In the genomic region with DNA sequence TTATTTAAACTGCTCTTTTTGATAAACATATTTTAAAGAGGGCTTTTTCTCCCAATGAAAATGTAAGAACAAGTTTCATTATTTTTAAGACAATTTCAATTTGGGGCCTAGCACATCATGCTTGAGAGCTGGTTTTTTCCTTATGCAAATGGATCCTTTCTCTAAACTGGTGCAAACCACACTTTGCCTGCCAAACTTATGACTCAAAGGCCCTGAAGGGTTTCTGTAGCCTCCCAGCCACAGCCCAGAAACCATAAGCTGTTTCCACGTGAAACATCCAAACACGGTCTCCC, we compare ENCODE assay signal across 9 cellular contexts. TPM values are rescaled to one million over a fixed set of nuclear protein-coding genes. Genes with fewer than 3 reads are reported as not detected.
DNase-seq lines count a peak whose midpoint lies in the region; ATAC-seq, FAIRE-seq and TF ChIP-seq lines count a peak whose summit lies in the region.
"Had no signal": no experiment of that assay in that cellular context is flagged by ENCODE, and none has a peak within 500 bp of the region (broad histone marks: within the 10 kb centered on the region; RNA-seq: fewer than 3 reads in every experiment).

No MANE protein-coding gene starts in this region.

- H2BK15ac ChIP-seq in IMR-90 (ENCODE audit: low read depth, low read length) = no peak overlapping the region

- TF ChIP-seq CTCF in A549 (IDR thresholded peaks at IDR 0.05) = no peak
- TF ChIP-seq CTCF in IMR-90 (conservative IDR thresholded peaks at IDR 0.05; ENCODE audit: low read depth, low read length) = no peak
- TF ChIP-seq CTCF in breast epithelium (IDR thresholded peaks at IDR 0.05) = no peak

- no peak overlapping the region for H3K14ac ChIP-seq in IMR-90 (replicated peaks; ENCODE audit: low read depth, low read length)

- no peak overlapping the region for H3K18ac ChIP-seq in IMR-90 (ENCODE audit: low read depth, low read length)

- H2AK5ac ChIP-seq in IMR-90 (ENCODE audit: low read depth, low read length) = no peak overlapping the region

- H3K27me3 ChIP-seq in IMR-90 (ENCODE audit: control insufficient read depth, insufficient read depth, low read length) (no peaks in the 10 kb centered on the region), breast epithelium (no peaks in the 10 kb centered on the region), muscle layer of duodenum (ENCODE audit: low read depth, low read length) (no peaks in the 10 kb centered on the region)

- dilution Hi-C loops in IMR-90 (cut with HindIII; ENCODE audit: low sequenced_read_pairs, unreplicated experiment) = no loop called here

- POLR2A ChIA-PET in A549 (lab: Yijun Ruan, JAX) = interaction anchor here (1.0 kb wide), 1 partner anchor 9 kb away, joined by 3 read pairs; no protein-coding TSS in a partner anchor
- POLR2A ChIA-PET in IMR-90 (lab: Charles Lee; ENCODE audit: unreplicated experiment) = no interaction called here

- in situ Hi-C loops in IMR-90 (cut with MboI; ENCODE audit: low sequenced_read_pairs) = no loop called here

- H3K4me2 ChIP-seq in A549 = peak overlapping the region; percentile 75
- H3K4me2 ChIP-seq in IMR-90 (ENCODE audit: low read depth, low read length) = peak overlapping the region; percentile 10

- TF ChIP-seq POLR2A in A549 (IDR thresholded peaks at IDR 0.05; ENCODE audit: low read length) (no peak), IMR-90 (IDR thresholded peaks at IDR 0.05; ENCODE audit: low read depth, low read length) (no peak), breast epithelium (IDR thresholded peaks at IDR 0.05) (no peak)

- CTCF ChIA-PET in A549 (lab: Yijun Ruan, JAX) (interaction anchor here (0.8 kb wide), 1 partner anchor 18 kb away, joined by 4 read pairs; no protein-coding TSS in a partner anchor), IMR-90 (lab: Yijun Ruan, JAX) (interaction anchor here (1.0 to 1.2 kb wide), 3 partner anchors 9 to 131 kb away, joined by 3 read pairs; no protein-coding TSS in a partner anchor)

- DNase-seq in A549 (ENCODE audit: low read depth in 1 of 2, low spot score in 1 of 2) = no peak
- no peak for DNase-seq in IMR-90
- DNase-seq in breast epithelium (ENCODE audit: low spot score in 2 of 2) = no peak
- no peak for DNase-seq in D341Med (ENCODE audit: low spot score)
- no peak for DNase-seq in stimulated activated CD4-positive, alpha-beta T cell treated with anti-CD3 and anti-CD28 coated beads, Interleukin-4, amount 100 ng/mL, for 1 hour
- no peak for DNase-seq in putamen (ENCODE audit: low spot score)

- intact Hi-C loops in IMR-90 (cut with micrococcal nuclease) = no loop called here
- intact Hi-C loops in breast epithelium (cut with DNase I; ENCODE audit: low total_unique reads) = no loop called here

- peaks cover 11% of the 10 kb centered on the region; the same call in 2 of the 3 replicates for H3K4me1 ChIP-seq in A549
- H3K4me1 ChIP-seq in IMR-90 (ENCODE audit: control insufficient read depth, insufficient read depth, low read length) = no peaks in the 10 kb centered on the region; the same call in 1 of the 2 replicates
- H3K4me1 ChIP-seq in breast epithelium = no peaks in the 10 kb centered on the region
- H3K4me1 ChIP-seq in muscle layer of duodenum (ENCODE audit: control insufficient read depth in 1 of 2, insufficient read depth in 2 of 2, low read length in 2 of 2) = peaks cover 11 to 15% of the 10 kb centered on the region in 2 donors

- no peaks in the 10 kb centered on the region for H4K20me1 ChIP-seq in IMR-90 (ENCODE audit: insufficient read depth, low read length)

- WGBS in A549 (ENCODE audit: missing lambda C conversion rate) = 0% methylated on average over 2 of the region's 2 CpGs
- no CpG with 5 or more reads among the region's 2 CpGs for WGBS in IMR-90 (ENCODE audit: extremely low coverage in 2 of 2, insufficient read length in 1 of 2), 2 experiments

- no peak overlapping the region for H3K56ac ChIP-seq in IMR-90 (ENCODE audit: extremely low read depth, insufficient read depth, low read length)

- no peak overlapping the region; a peak in 2 of 4 replicates for H4K8ac ChIP-seq in IMR-90 (ENCODE audit: low read depth in 2 of 2, low read length in 2 of 2)

- H3K4me3 ChIP-seq in A549 = peak overlapping the region; percentile 30; the same call in 2 of the 3 replicates
- H3K4me3 ChIP-seq in IMR-90 (ENCODE audit: insufficient read depth, low read depth, low read length) = no peak overlapping the region
- H3K4me3 ChIP-seq in breast epithelium = peak overlapping the region; percentile 78 to 94 (median 90)
- peak overlapping the region; percentile 44 to 97 for H3K4me3 ChIP-seq in muscle layer of duodenum (ENCODE audit: low read depth in 1 of 2, low read length in 2 of 2)

- H3K9me1 ChIP-seq in IMR-90 (ENCODE audit: insufficient read depth, low read length) = no peaks in the 10 kb centered on the region

- no peak overlapping the region for H2BK120ac ChIP-seq in IMR-90 (ENCODE audit: low read depth, low read length)

- H4K5ac ChIP-seq in IMR-90 (ENCODE audit: low read depth, low read length) = no peak overlapping the region

- TF ChIP-seq RAD21 in A549 (conservative IDR thresholded peaks at IDR 0.05 in 1 of 2, IDR thresholded peaks at IDR 0.05 in 1 of 2) = no peak
- TF ChIP-seq RAD21 in IMR-90 (IDR thresholded peaks at IDR 0.05; ENCODE audit: low read length) = no peak

- H3K23ac ChIP-seq in IMR-90 (ENCODE audit: low read depth, low read length) = no peak overlapping the region

- H3K9me3 ChIP-seq in A549 (no peaks in the 10 kb centered on the region), IMR-90 (ENCODE audit: control insufficient read depth, insufficient read depth, low read length) (no peaks in the 10 kb centered on the region), breast epithelium (no peaks in the 10 kb centered on the region), muscle layer of duodenum (ENCODE audit: control insufficient read depth in 1 of 2, low read length in 2 of 2) (no peaks in the 10 kb centered on the region)

- peak overlapping the region; percentile 99 for H2AFZ ChIP-seq in IMR-90 (replicated peaks; ENCODE audit: low read length, poor library complexity)

- no peak overlapping the region for H2BK20ac ChIP-seq in IMR-90 (ENCODE audit: low read depth, low read length)

- FAIRE-seq in A549 (lab: Jason Lieb, UNC) = no peak

- no peak overlapping the region for H2AK9ac ChIP-seq in IMR-90 (replicated peaks; ENCODE audit: low read depth, low read length, poor library complexity)

- H3K79me1 ChIP-seq in IMR-90 (ENCODE audit: low read depth in 1 of 2, low read length in 2 of 2) = peaks cover 8 to 36% of the 10 kb centered on the region in 2 experiments

- H3K9ac ChIP-seq in IMR-90 (ENCODE audit: low read depth, low read length) = no peak overlapping the region; the same call in 1 of the 2 replicates

- no peaks in the 10 kb centered on the region for H3K36me3 ChIP-seq in IMR-90 (ENCODE audit: control insufficient read depth, insufficient read depth, low read length)
- no peaks in the 10 kb centered on the region for H3K36me3 ChIP-seq in breast epithelium
- H3K36me3 ChIP-seq in muscle layer of duodenum (ENCODE audit: control insufficient read depth in 1 of 2, insufficient read depth in 2 of 2, low read length in 2 of 2) = no peaks in the 10 kb centered on the region
- H3K36me3 ChIP-seq: cardiac muscle cell had no signal

- H2BK5ac ChIP-seq in IMR-90 (ENCODE audit: low read depth, low read length, poor library complexity, severe bottlenecking) = no peak overlapping the region

- no TSS peak for BruUV-seq in IMR-90 (replicated peaks; lab: Mats Ljungman, UMichigan)

- peak overlapping the region; percentile 62 to 74; a peak in 4 of 6 replicates for H3K27ac ChIP-seq in A549
- H3K27ac ChIP-seq in IMR-90 (ENCODE audit: insufficient read depth, low read length) = no peak overlapping the region
- H3K27ac ChIP-seq in breast epithelium = peak overlapping the region; percentile 90 to 93
- H3K27ac ChIP-seq in muscle layer of duodenum (ENCODE audit: low read length) = peak overlapping the region; percentile 35

- no peak for TF ChIP-seq EP300 in A549 (IDR thresholded peaks at IDR 0.05)

- ATAC-seq in A549 (no peak), IMR-90 (ENCODE audit: low read depth) (no peak), HG03095 (IDR thresholded peaks at IDR 0.05; ENCODE audit: unreplicated experiment) (no peak)

- H3K4ac ChIP-seq in IMR-90 (ENCODE audit: low read depth, low read length) = no peak overlapping the region

- no peak overlapping the region for H4K91ac ChIP-seq in IMR-90 (ENCODE audit: insufficient read depth, low read depth, low read length)

TF ChIP-seq in A549, 52 proteins besides CTCF, POLR2A, EP300 and RAD21 (continues in another document):
- TF ChIP-seq ZC3H11A (IDR thresholded peaks at IDR 0.05) (no peak), CHD4 (IDR thresholded peaks at IDR 0.05; ENCODE audit: borderline replicate concordance) (no peak), CBX2 (IDR thresholded peaks at IDR 0.05; ENCODE audit: borderline replicate concordance, low read depth) (no peak)

TF ChIP-seq in IMR-90, 13 proteins besides CTCF, POLR2A, EP300 and RAD21:
- TF ChIP-seq FOS (IDR thresholded peaks at IDR 0.05; ENCODE audit: low read depth, low read length) (no peak), SMC3 (IDR thresholded peaks at IDR 0.05; ENCODE audit: low read depth, low read length) (no peak)

RNA-seq across cellular contexts. Expression of gene HSF2, which starts 0.5 kb away (rescaled TPM):
- polyA plus RNA-seq in A549 (2011; rRNA removed) (25.9 and 27.9 TPM in 2 replicates), A549 (2017; fragmentation: RNase III; extraction: RNeasy Plus Mini Kit Qiagen cat#74134 plus additional on column Dnase treatment) (8.3 to 9.2 TPM (median 8.4 TPM) in 3 replicates), IMR-90 (2012; rRNA removed) (17.6 and 19.0 TPM in 2 replicates)
- polyA plus RNA-seq in A549 (2012; cell fraction: cytosol; rRNA removed) = 8.4 and 9.0 TPM in 2 replicates
- 7.9 and 8.2 TPM in 2 replicates for polyA plus RNA-seq in A549 (2012; cell fraction: nucleus; rRNA removed)
- 11.0 and 14.4 TPM in 2 replicates for polyA minus RNA-seq in A549 (2011; rRNA and poly(A)+ RNA removed)
- total RNA-seq in IMR-90 (2012; rRNA removed) (28.9 and 31.1 TPM in 2 replicates), breast epithelium (10 to 100 TPM; 19.4 to 35.0 (median 29.8) TPM)
- polyA plus RNA-seq in IMR-90 (2012; cell fraction: cytosol; rRNA removed) = 4.1 and 10.5 TPM in 2 replicates
- 6.2 and 53.7 TPM in 2 replicates for polyA plus RNA-seq in IMR-90 (2012; cell fraction: nucleus; rRNA removed; ENCODE audit: low replicate concordance)
